Comparison of ENCODE assay signal across 27 cellular contexts in the genomic region with DNA sequence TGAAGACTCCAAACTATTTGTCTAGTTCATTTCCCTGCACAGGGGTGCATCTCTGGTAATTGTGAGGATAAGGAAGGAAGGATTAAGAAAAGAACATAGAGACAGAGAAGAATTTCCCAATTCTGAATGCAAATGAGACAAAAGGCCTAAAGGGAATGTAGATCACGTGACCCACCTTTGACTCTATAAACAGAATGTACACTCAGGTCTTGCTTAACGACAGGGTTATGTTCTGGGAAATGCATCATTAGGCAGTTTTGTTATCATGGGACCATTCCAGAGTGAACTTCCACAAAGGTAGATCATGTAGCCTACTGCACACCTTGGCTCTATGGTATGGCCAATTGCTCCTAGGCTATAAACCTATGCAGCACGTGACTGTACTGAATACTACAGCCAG.
"Had no signal": no experiment of that assay in that cellular context is flagged by ENCODE, and none has a peak within 500 bp of the region (broad histone marks: within the 10 kb centered on the region; RNA-seq: fewer than 3 reads in every experiment).

No MANE protein-coding gene starts in this region.

- H3K9me3 ChIP-seq: SJCRH30 had no signal

- ATAC-seq: activated CD8-positive, alpha-beta T cell treated with anti-CD3 and anti-CD28 coated beads for 36 hours; activated T-cell treated with anti-CD3 and anti-CD28 coated beads, Interleukin-2, amount 50 U/mL, for 72 hours; activated T-helper 17 cell treated with anti-CD3 and anti-CD28 coated beads, Interleukin-2, amount 50 U/mL, for 72 hours; Panc1 had no signal

- H3K27ac ChIP-seq: brain microvascular endothelial cell, SJCRH30, SK-N-MC had no signal

- H3K4me3 ChIP-seq: SJCRH30, SK-N-MC had no signal

- DNase-seq: activated CD4-positive, alpha-beta T cell treated with anti-CD3 and anti-CD28 coated beads, Interleukin-2, amount 10 ng/mL, durations not matched to agents 24 days and 14 days; activated CD4-positive, alpha-beta T cell treated with anti-CD3 and anti-CD28 coated beads, Interleukin-2, amount 50 U/mL, for 4 hours; activated CD8-positive, alpha-beta T cell treated with anti-CD3 and anti-CD28 coated beads for 36 hours; activated effector memory CD4-positive, alpha-beta T cell treated with anti-CD3 and anti-CD28 coated beads, Interleukin-2, amount 50 U/mL, for 16 hours; activated naive CD4-positive, alpha-beta T cell; activated naive CD4-positive, alpha-beta T cell treated with anti-CD3 and anti-CD28 coated beads, Interleukin-2, amount 50 U/mL, for 16 hours; activated naive CD8-positive, alpha-beta T cell treated with anti-CD3 and anti-CD28 coated beads for 36 hours; activated T-cell treated with anti-CD3 and anti-CD28 coated beads, Interleukin-2, amount 50 U/mL, for 1 hour; activated T-cell treated with anti-CD3 and anti-CD28 coated beads, Interleukin-2, amount 50 U/mL, for 72 hours; amniotic stem cell; aorta; brain microvascular endothelial cell; caudate nucleus; cerebellar nuclear complex; NCI-H1092 treated with DMSO at 0.1 percent for 48 hours; NCI-H1417; NCI-H146; NCI-H187; NCI-H2029 treated with DMSO at 0.1 percent for 48 hours; NCI-H226; NCI-H524 treated with DMSO at 0.1 percent for 48 hours; SHP77; SJCRH30; T1000 had no signal

- H3K4me1 ChIP-seq: SJCRH30 had no signal

- H3K27me3 ChIP-seq: brain microvascular endothelial cell, SJCRH30 had no signal

- H3K36me3 ChIP-seq: brain microvascular endothelial cell, SJCRH30 had no signal
